In genomic region chr2:42176992-42177738, GRCh38 we compare ENCODE assay signal across 1 cellular context.
TF ChIP-seq lines count a peak whose summit lies in the region.

No MANE protein-coding gene starts in this region.

TF ChIP-seq in GM23338, 12 proteins besides CTCF, POLR2A, EP300 and RAD21 (continued from another document):
- no peak for TF ChIP-seq ZNF462 (CRISPR knock-in tag; IDR thresholded peaks at IDR 0.05)
- TF ChIP-seq REST (IDR thresholded peaks at IDR 0.05; ENCODE audit: unreplicated experiment), result no peak
- no peak for TF ChIP-seq EZH2 (IDR thresholded peaks at IDR 0.05; ENCODE audit: low read depth, unreplicated experiment)
- no peak for TF ChIP-seq ETS1 (IDR thresholded peaks at IDR 0.05)
- TF ChIP-seq ZNF114 (CRISPR knock-in tag; IDR thresholded peaks at IDR 0.05), result no peak
- TF ChIP-seq CREB1 (CRISPR knock-in tag; IDR thresholded peaks at IDR 0.05; ENCODE audit: low read depth), result no peak
- no peak for TF ChIP-seq NANOG (IDR thresholded peaks at IDR 0.05; ENCODE audit: borderline replicate concordance)
- TF ChIP-seq POLR2AphosphoS5 (IDR thresholded peaks at IDR 0.05; ENCODE audit: low read depth), result no peak
- TF ChIP-seq STAT1 (IDR thresholded peaks at IDR 0.05; ENCODE audit: unreplicated experiment), result no peak
- no peak for TF ChIP-seq ZNF331 (CRISPR knock-in tag; IDR thresholded peaks at IDR 0.05; ENCODE audit: low read depth)
